ENCODE assay signal across 8 cellular contexts in the genomic region with DNA sequence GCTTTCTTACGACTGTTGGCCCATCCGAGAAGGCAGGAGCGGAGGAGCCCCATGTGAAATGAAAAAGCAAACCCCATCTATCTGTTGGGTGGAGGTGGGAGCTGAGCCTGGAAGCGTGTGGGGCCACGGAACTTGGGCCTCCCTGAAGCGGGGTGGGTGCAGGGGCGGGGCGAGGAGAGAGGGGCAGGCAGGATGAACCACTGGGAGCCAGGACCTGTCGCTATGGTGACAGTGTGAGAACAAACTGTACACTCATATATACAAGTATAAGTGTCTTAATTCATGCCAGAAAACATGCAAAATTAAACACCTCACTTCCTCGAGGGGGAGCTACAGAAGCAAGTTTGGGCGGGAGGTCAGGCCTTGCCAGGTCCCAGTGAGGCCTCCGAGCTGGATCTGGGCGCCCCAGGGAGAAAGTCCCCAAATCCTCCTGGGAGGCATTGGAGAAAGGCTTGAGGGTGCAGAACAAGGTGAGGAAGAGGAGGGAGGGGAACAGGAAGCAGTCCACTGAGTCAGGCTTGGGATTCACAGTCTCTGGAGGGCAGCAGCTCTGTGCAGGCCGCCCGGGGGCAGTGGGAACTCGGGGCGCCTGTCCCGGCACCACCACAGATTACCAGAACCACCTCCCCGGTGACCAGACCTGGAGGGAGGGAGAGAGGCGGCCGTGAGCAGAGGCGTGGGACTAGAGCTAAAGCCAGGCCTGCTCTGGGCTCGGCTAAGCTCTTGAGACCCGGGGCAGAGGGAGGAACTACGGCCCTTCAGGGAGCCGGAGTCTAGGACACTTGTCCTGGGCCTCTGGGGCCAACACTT. TPM values are rescaled to one million over a fixed set of nuclear protein-coding genes. Genes with fewer than 3 reads are reported as not detected.
DNase-seq lines count a peak whose midpoint lies in the region; ATAC-seq, FAIRE-seq and TF ChIP-seq lines count a peak whose summit lies in the region.

No MANE protein-coding gene starts in this region.

- 69 to 72% methylated on average over 23 to 26 of the region's 26 CpGs for WGBS in GM23248 (ENCODE audit: low coverage in 1 of 2, low lambda C conversion rate in 2 of 2, missing lambda C conversion rate in 2 of 2), 2 experiments
- 64 to 72% (median 68%) methylated on average over 24 to 26 of the region's 26 CpGs for WGBS in small intestine, 3 donors

- no peak for TF ChIP-seq CTCF in RWPE1 (conservative IDR thresholded peaks at IDR 0.05; ENCODE audit: low read depth)

- ATAC-seq in Right ventricle myocardium superior (ENCODE audit: poor library complexity) (peak; percentile 89), HG03442 (IDR thresholded peaks at IDR 0.05; ENCODE audit: unreplicated experiment) (no peak), GM21423 (IDR thresholded peaks at IDR 0.05; ENCODE audit: unreplicated experiment) (no peak)

- no peak overlapping the region for H3K9ac ChIP-seq in GM23248

- no peak overlapping the region for H3K27ac ChIP-seq in GM23248
- H3K27ac ChIP-seq in RWPE1 = no peak overlapping the region
- peak overlapping the region in 1 of 2 donors; percentile 86 for H3K27ac ChIP-seq in small intestine (ENCODE audit: low read depth in 1 of 2, low read length in 1 of 2)

- no peak overlapping the region for H3K4me2 ChIP-seq in GM23248 (ENCODE audit: unreplicated experiment)

- no peak overlapping the region for H3K4me3 ChIP-seq in GM23248
- no peak overlapping the region for H3K4me3 ChIP-seq in small intestine (ENCODE audit: low read depth in 1 of 2, low read length in 2 of 2)

- in situ Hi-C loops in GM23248 (cut with MboI) = no loop called here

- no peak for FAIRE-seq in small intestine (lab: Jason Lieb, UNC)

- no peaks in the 10 kb centered on the region for H3K36me3 ChIP-seq in GM23248 (ENCODE audit: low read depth)
- no peaks in the 10 kb centered on the region for H3K36me3 ChIP-seq in small intestine (ENCODE audit: control insufficient read depth in 2 of 2, insufficient read depth in 2 of 2, low read length in 2 of 2)

- intact Hi-C loops in Right ventricle myocardium superior (cut with DNase I) = no loop called here

- no peaks in the 10 kb centered on the region for H3F3A ChIP-seq in GM23248 (ENCODE audit: insufficient read depth)

- peak; percentile 79 for DNase-seq in GM23248
- DNase-seq in RWPE1 (ENCODE audit: low spot score) = peak; percentile 27
- peak; percentile 83 for DNase-seq in Right ventricle myocardium superior
- peak; percentile 8 for DNase-seq in small intestine
- DNase-seq in DMS79 treated with DMSO at 0.1 percent for 48 hours (lab: John Stamatoyannopoulos, UW) = no peak
- DNase-seq in NCI-H510A (lab: John Stamatoyannopoulos, UW) = no peak

- H2AFZ ChIP-seq in GM23248 = no peak overlapping the region

- H4K20me1 ChIP-seq in GM23248 (ENCODE audit: insufficient read depth) = no peaks in the 10 kb centered on the region

- H3K9me2 ChIP-seq in GM23248 (ENCODE audit: insufficient read depth) = no peaks in the 10 kb centered on the region

- H3K79me2 ChIP-seq in GM23248 (ENCODE audit: insufficient read depth) = no peaks in the 10 kb centered on the region

- POLR2A ChIA-PET in RWPE1 (lab: Yijun Ruan, JAX; ENCODE audit: low non-redundant PET) = interaction anchor here (0.6 kb wide), 1 partner anchor 10 kb away, joined by 5 read pairs; no protein-coding TSS in a partner anchor

- CTCF ChIA-PET in RWPE1 (lab: Yijun Ruan, JAX) = interaction anchor here (0.5 to 0.7 kb wide), 4 partner anchors 9 to 576 kb away, joined by 3 read pairs; no protein-coding TSS in a partner anchor

- no peaks in the 10 kb centered on the region for H3K27me3 ChIP-seq in GM23248 (replicated peaks; ENCODE audit: insufficient read depth)
- no peaks in the 10 kb centered on the region for H3K27me3 ChIP-seq in small intestine (ENCODE audit: control insufficient read depth in 2 of 2, insufficient read depth in 2 of 2, low read length in 2 of 2)

- H3K9me3 ChIP-seq in GM23248 (ENCODE audit: low read depth) = no peaks in the 10 kb centered on the region
- H3K9me3 ChIP-seq in small intestine (ENCODE audit: control insufficient read depth, low read depth) = no peaks in the 10 kb centered on the region

- H3K4me1 ChIP-seq in GM23248 (ENCODE audit: insufficient read depth) = no peaks in the 10 kb centered on the region
- no peaks in the 10 kb centered on the region for H3K4me1 ChIP-seq in small intestine (ENCODE audit: control insufficient read depth in 2 of 2, insufficient read depth in 1 of 2, low read depth in 1 of 2, low read length in 1 of 2)

RNA-seq across cellular contexts. Expression of a gene that starts 34.8 kb away (rescaled TPM):
- total RNA-seq in GM23248 (2014; rRNA removed; shearing (Covaris generic)) = not detected in 2 replicates
- 0.54 and 0.71 TPM in 2 replicates for polyA plus RNA-seq in GM23248 (2016; fragmentation: Nextera tagmentation; extraction: Ambion mirVana)
- total RNA-seq in Right ventricle myocardium superior = 215 TPM
- 1 to 10 TPM in 2 of 3 donors, not detected in 1; 4.1 to 5.1 TPM for polyA plus RNA-seq in small intestine

Comparison
In these comparisons a context has a peak if more than half of its experiments do, and no peak if none do; other contexts are left out.
1. DNase-seq: peak in GM23248 (single experiment), RWPE1 (single experiment), Right ventricle myocardium superior (single experiment) and small intestine (single experiment); none in DMS79 treated with DMSO at 0.1 percent for 48 hours (single experiment) and NCI-H510A (single experiment).
2. RNA of a gene that starts 34.8 kb away (total RNA-seq): 215 TPM in Right ventricle myocardium superior (single experiment); not detected in GM23248; every median in the first group is over 100 times any median in the second.